ENCODE assay signal across 8 cellular contexts in genomic region chr17:4249452-4250029, GRCh38. TPM values are rescaled to one million over a fixed set of nuclear protein-coding genes. Genes with fewer than 3 reads are reported as not detected.
DNase-seq lines count a peak whose midpoint lies in the region; ATAC-seq and TF ChIP-seq lines count a peak whose summit lies in the region.

No MANE protein-coding gene starts in this region.

- no peaks in the 10 kb centered on the region for H3K27me3 ChIP-seq in naive thymus-derived CD4-positive, alpha-beta T cell (ENCODE audit: control insufficient read depth in 2 of 2, insufficient read depth in 2 of 2, low read length in 2 of 2)

- H3K4me3 Mint-ChIP-seq in natural killer cell = no peak overlapping the region
- H3K4me3 Mint-ChIP-seq in natural killer cell treated with Interleukin-12 subunit alpha and Interleukin-12 subunit beta and Interleukin-15 and Interleukin-18, amount 100 ng/mL, for 72 hours = no peak overlapping the region
- peak overlapping the region in 2 of 10 donors; percentile 0 to 24 for H3K4me3 Mint-ChIP-seq in naive thymus-derived CD4-positive, alpha-beta T cell
- no peak overlapping the region for H3K4me3 Mint-ChIP-seq in stimulated activated naive CD8-positive, alpha-beta T cell treated with anti-CD3 and anti-CD28 coated beads, Interleukin-15, amount 100 ng/mL, for 72 hours

- peak overlapping the region in 1 of 2 donors; percentile 13 for H3K27ac Mint-ChIP-seq in natural killer cell
- peak overlapping the region in 1 of 2 donors; percentile 1 for H3K27ac Mint-ChIP-seq in natural killer cell treated with Interleukin-12 subunit alpha and Interleukin-12 subunit beta and Interleukin-15 and Interleukin-18, amount 100 ng/mL, for 72 hours
- H3K27ac Mint-ChIP-seq in naive thymus-derived CD4-positive, alpha-beta T cell = peak overlapping the region in 5 of 9 donors; percentile 0 to 63 (median 14)
- peak overlapping the region in 1 of 2 donors; percentile 28 for H3K27ac Mint-ChIP-seq in stimulated activated naive CD8-positive, alpha-beta T cell treated with anti-CD3 and anti-CD28 coated beads, Interleukin-15, amount 100 ng/mL, for 72 hours

- peaks cover 6% of the 10 kb centered on the region in 2 donors for H3K4me1 ChIP-seq in naive thymus-derived CD4-positive, alpha-beta T cell (ENCODE audit: control insufficient read depth in 2 of 2, insufficient read depth in 2 of 2, low read length in 2 of 2)

- H3K9me3 Mint-ChIP-seq in natural killer cell = no peaks in the 10 kb centered on the region
- H3K9me3 Mint-ChIP-seq in natural killer cell treated with Interleukin-12 subunit alpha and Interleukin-12 subunit beta and Interleukin-15 and Interleukin-18, amount 100 ng/mL, for 72 hours = no peaks in the 10 kb centered on the region
- H3K9me3 Mint-ChIP-seq in naive thymus-derived CD4-positive, alpha-beta T cell = peaks cover 0 to 1% (median 0%) of the 10 kb centered on the region in 11 donors
- H3K9me3 Mint-ChIP-seq in stimulated activated naive CD8-positive, alpha-beta T cell treated with anti-CD3 and anti-CD28 coated beads, Interleukin-15, amount 100 ng/mL, for 72 hours = no peaks in the 10 kb centered on the region

- H3K36me3 Mint-ChIP-seq in natural killer cell = no peaks in the 10 kb centered on the region
- no peaks in the 10 kb centered on the region for H3K36me3 Mint-ChIP-seq in natural killer cell treated with Interleukin-12 subunit alpha and Interleukin-12 subunit beta and Interleukin-15 and Interleukin-18, amount 100 ng/mL, for 72 hours
- peaks cover 0 to 15% (median 8%) of the 10 kb centered on the region in 5 donors for H3K36me3 Mint-ChIP-seq in naive thymus-derived CD4-positive, alpha-beta T cell

- no peaks in the 10 kb centered on the region for H3K9me3 ChIP-seq in naive thymus-derived CD4-positive, alpha-beta T cell (ENCODE audit: control insufficient read depth in 2 of 3, low read length in 3 of 3)

- POLR2A ChIA-PET in naive thymus-derived CD4-positive, alpha-beta T cell (lab: Charles Lee) = interaction anchor here (0.5 to 1.1 kb wide), 2 partner anchors 14 to 47 kb away, joined by 3 to 5 read pairs; no protein-coding TSS in a partner anchor

- DNase-seq in natural killer cell (no peak), NOMO-1 treated with DMSO at 0.1 percent for 48 hours (lab: John Stamatoyannopoulos, UW; ENCODE audit: unreplicated experiment) (peak; percentile 30), caudate nucleus (lab: John Stamatoyannopoulos, UW) (no peak), NCI-H2107 (lab: John Stamatoyannopoulos, UW) (no peak), amniotic stem cell (lab: John Stamatoyannopoulos, UW) (no peak)
- no peak for DNase-seq in natural killer cell treated with Interleukin-12 subunit alpha and Interleukin-12 subunit beta and Interleukin-15 and Interleukin-18, amount 100 ng/mL, for 72 hours (ENCODE audit: low spot score)
- peak in 2 of 9 donors; percentile 12 to 17 for DNase-seq in naive thymus-derived CD4-positive, alpha-beta T cell
- no peak for DNase-seq in stimulated activated naive CD8-positive, alpha-beta T cell treated with anti-CD3 and anti-CD28 coated beads, Interleukin-15, amount 100 ng/mL, for 72 hours

- no peak overlapping the region for H3K4me3 ChIP-seq in naive thymus-derived CD4-positive, alpha-beta T cell (ENCODE audit: low read length)

- peaks cover 56 to 61% of the 10 kb centered on the region in 2 donors for H3K4me1 Mint-ChIP-seq in natural killer cell
- H3K4me1 Mint-ChIP-seq in natural killer cell treated with Interleukin-12 subunit alpha and Interleukin-12 subunit beta and Interleukin-15 and Interleukin-18, amount 100 ng/mL, for 72 hours (ENCODE audit: low read depth in 2 of 2) = peaks cover 36 to 49% of the 10 kb centered on the region in 2 donors
- peaks cover 27 to 69% (median 59%) of the 10 kb centered on the region in 7 donors for H3K4me1 Mint-ChIP-seq in naive thymus-derived CD4-positive, alpha-beta T cell
- peaks cover 33% of the 10 kb centered on the region for H3K4me1 Mint-ChIP-seq in stimulated activated naive CD8-positive, alpha-beta T cell treated with anti-CD3 and anti-CD28 coated beads, Interleukin-15, amount 100 ng/mL, for 72 hours

- ATAC-seq in natural killer cell = peak in 2 of 3 donors; percentile 34 to 47
- no peak for ATAC-seq in natural killer cell treated with Interleukin-12 subunit alpha and Interleukin-12 subunit beta and Interleukin-15 and Interleukin-18, amount 100 ng/mL, for 72 hours
- no peak for ATAC-seq in naive thymus-derived CD4-positive, alpha-beta T cell
- no peak for ATAC-seq in stimulated activated naive CD8-positive, alpha-beta T cell treated with anti-CD3 and anti-CD28 coated beads, Interleukin-15, amount 100 ng/mL, for 72 hours

- CTCF ChIA-PET in naive thymus-derived CD4-positive, alpha-beta T cell (lab: Charles Lee) = interaction anchor here (0.8 to 2.0 kb wide), 4 partner anchors 9 to 33 kb away, joined by 3 to 5 read pairs (median 3); no protein-coding TSS in a partner anchor

- no peaks in the 10 kb centered on the region for H3K27me3 Mint-ChIP-seq in natural killer cell (ENCODE audit: low read depth in 2 of 2)
- H3K27me3 Mint-ChIP-seq in natural killer cell treated with Interleukin-12 subunit alpha and Interleukin-12 subunit beta and Interleukin-15 and Interleukin-18, amount 100 ng/mL, for 72 hours = no peaks in the 10 kb centered on the region
- no peaks in the 10 kb centered on the region for H3K27me3 Mint-ChIP-seq in naive thymus-derived CD4-positive, alpha-beta T cell
- no peaks in the 10 kb centered on the region for H3K27me3 Mint-ChIP-seq in stimulated activated naive CD8-positive, alpha-beta T cell treated with anti-CD3 and anti-CD28 coated beads, Interleukin-15, amount 100 ng/mL, for 72 hours

- TF ChIP-seq CTCF in natural killer cell (IDR thresholded peaks at IDR 0.05) = peak; percentile 64

- H3K36me3 ChIP-seq in naive thymus-derived CD4-positive, alpha-beta T cell (ENCODE audit: control insufficient read depth in 2 of 3, insufficient read depth in 3 of 3, low read length in 3 of 3) = peaks cover 0 to 12% (median 0%) of the 10 kb centered on the region in 3 experiments

- intact Hi-C loops in natural killer cell (cut with micrococcal nuclease) = no loop called here
- intact Hi-C loops in naive thymus-derived CD4-positive, alpha-beta T cell (cut with micrococcal nuclease) = no loop called here

- peak overlapping the region; percentile 18 for H3K27ac ChIP-seq in caudate nucleus (ENCODE audit: low read depth, low read length)
- H3K27ac ChIP-seq in naive thymus-derived CD4-positive, alpha-beta T cell (ENCODE audit: low read depth, low read length) = no peak overlapping the region

RNA-seq across cellular contexts. Expression of gene ANKFY1, which starts 14.2 kb away (rescaled TPM):
- 10 to 100 TPM; 58.4 to 72.4 (median 68.8) TPM for total RNA-seq in natural killer cell
- 100 to 1,000 TPM in 1 of 2 donors, 10 to 100 TPM in 1; 67.6 to 107 TPM for total RNA-seq in natural killer cell treated with Interleukin-12 subunit alpha and Interleukin-12 subunit beta and Interleukin-15 and Interleukin-18, amount 100 ng/mL, for 72 hours
- total RNA-seq in naive thymus-derived CD4-positive, alpha-beta T cell = 10 to 100 TPM; 52.4 to 84.5 (median 69.7) TPM
- 10 to 100 TPM; 11.7 to 19.7 TPM for polyA plus RNA-seq in naive thymus-derived CD4-positive, alpha-beta T cell

Comparison
In these comparisons a context has a peak if more than half of its experiments do, and no peak if none do; other contexts are left out.
1. ATAC-seq: peak in natural killer cell (2 of 3); none in natural killer cell treated with Interleukin-12 subunit alpha and Interleukin-12 subunit beta and Interleukin-15 and Interleukin-18, amount 100 ng/mL, for 72 hours (0 of 2), naive thymus-derived CD4-positive, alpha-beta T cell (single experiment) and stimulated activated naive CD8-positive, alpha-beta T cell treated with anti-CD3 and anti-CD28 coated beads, Interleukin-15, amount 100 ng/mL, for 72 hours (single experiment).